Comparison of ENCODE assay signal across 2 cellular contexts in genomic region chr15:61281328-61281727, GRCh38.
TF ChIP-seq lines count a peak whose summit lies in the region.

No MANE protein-coding gene starts in this region.

TF ChIP-seq in liver, 16 proteins besides CTCF, POLR2A, EP300 and RAD21 (continued from another document):
- TF ChIP-seq YY1 (IDR thresholded peaks at IDR 0.05) (peak; percentile 32), RXRA (IDR thresholded peaks at IDR 0.05) (peak; percentile 72 to 92), HNF4G (IDR thresholded peaks at IDR 0.05) (no peak), HNF4A (conservative IDR thresholded peaks at IDR 0.05) (peak; percentile 28 to 51), TAF1 (conservative IDR thresholded peaks at IDR 0.05) (no peak), SP1 (IDR thresholded peaks at IDR 0.05) (peak; percentile 70), ATF3 (IDR thresholded peaks at IDR 0.05) (no peak)
- TF ChIP-seq, protein P1, sequence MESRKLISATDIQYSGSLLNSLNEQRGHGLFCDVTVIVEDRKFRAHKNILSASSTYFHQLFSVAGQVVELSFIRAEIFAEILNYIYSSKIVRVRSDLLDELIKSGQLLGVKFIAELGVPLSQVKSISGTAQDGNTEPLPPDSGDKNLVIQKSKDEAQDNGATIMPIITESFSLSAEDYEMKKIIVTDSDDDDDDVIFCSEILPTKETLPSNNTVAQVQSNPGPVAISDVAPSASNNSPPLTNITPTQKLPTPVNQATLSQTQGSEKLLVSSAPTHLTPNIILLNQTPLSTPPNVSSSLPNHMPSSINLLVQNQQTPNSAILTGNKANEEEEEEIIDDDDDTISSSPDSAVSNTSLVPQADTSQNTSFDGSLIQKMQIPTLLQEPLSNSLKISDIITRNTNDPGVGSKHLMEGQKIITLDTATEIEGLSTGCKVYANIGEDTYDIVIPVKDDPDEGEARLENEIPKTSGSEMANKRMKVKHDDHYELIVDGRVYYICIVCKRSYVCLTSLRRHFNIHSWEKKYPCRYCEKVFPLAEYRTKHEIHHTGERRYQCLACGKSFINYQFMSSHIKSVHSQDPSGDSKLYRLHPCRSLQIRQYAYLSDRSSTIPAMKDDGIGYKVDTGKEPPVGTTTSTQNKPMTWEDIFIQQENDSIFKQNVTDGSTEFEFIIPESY (IDR thresholded peaks at IDR 0.05): no peak
- TF ChIP-seq, protein P2, sequence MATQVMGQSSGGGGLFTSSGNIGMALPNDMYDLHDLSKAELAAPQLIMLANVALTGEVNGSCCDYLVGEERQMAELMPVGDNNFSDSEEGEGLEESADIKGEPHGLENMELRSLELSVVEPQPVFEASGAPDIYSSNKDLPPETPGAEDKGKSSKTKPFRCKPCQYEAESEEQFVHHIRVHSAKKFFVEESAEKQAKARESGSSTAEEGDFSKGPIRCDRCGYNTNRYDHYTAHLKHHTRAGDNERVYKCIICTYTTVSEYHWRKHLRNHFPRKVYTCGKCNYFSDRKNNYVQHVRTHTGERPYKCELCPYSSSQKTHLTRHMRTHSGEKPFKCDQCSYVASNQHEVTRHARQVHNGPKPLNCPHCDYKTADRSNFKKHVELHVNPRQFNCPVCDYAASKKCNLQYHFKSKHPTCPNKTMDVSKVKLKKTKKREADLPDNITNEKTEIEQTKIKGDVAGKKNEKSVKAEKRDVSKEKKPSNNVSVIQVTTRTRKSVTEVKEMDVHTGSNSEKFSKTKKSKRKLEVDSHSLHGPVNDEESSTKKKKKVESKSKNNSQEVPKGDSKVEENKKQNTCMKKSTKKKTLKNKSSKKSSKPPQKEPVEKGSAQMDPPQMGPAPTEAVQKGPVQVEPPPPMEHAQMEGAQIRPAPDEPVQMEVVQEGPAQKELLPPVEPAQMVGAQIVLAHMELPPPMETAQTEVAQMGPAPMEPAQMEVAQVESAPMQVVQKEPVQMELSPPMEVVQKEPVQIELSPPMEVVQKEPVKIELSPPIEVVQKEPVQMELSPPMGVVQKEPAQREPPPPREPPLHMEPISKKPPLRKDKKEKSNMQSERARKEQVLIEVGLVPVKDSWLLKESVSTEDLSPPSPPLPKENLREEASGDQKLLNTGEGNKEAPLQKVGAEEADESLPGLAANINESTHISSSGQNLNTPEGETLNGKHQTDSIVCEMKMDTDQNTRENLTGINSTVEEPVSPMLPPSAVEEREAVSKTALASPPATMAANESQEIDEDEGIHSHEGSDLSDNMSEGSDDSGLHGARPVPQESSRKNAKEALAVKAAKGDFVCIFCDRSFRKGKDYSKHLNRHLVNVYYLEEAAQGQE (IDR thresholded peaks at IDR 0.05): no peak
- TF ChIP-seq, protein P3, sequence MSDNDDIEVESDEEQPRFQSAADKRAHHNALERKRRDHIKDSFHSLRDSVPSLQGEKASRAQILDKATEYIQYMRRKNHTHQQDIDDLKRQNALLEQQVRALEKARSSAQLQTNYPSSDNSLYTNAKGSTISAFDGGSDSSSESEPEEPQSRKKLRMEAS (IDR thresholded peaks at IDR 0.05): peak; percentile 38

TF ChIP-seq in HepG2, 621 proteins besides CTCF, POLR2A, EP300 and RAD21 (continued from another document):
- TF ChIP-seq PHF8 (CRISPR knock-in tag; IDR thresholded peaks at IDR 0.05) (no peak), ZNF512 (CRISPR knock-in tag; IDR thresholded peaks at IDR 0.05) (no peak), ZNF207 (IDR thresholded peaks at IDR 0.05; ENCODE audit: borderline replicate concordance) (no peak), ZNF605 (CRISPR knock-in tag; IDR thresholded peaks at IDR 0.05) (no peak), ZNF282 (IDR thresholded peaks at IDR 0.05; ENCODE audit: partially characterized antibody) (no peak)
- TF ChIP-seq, protein P4, sequence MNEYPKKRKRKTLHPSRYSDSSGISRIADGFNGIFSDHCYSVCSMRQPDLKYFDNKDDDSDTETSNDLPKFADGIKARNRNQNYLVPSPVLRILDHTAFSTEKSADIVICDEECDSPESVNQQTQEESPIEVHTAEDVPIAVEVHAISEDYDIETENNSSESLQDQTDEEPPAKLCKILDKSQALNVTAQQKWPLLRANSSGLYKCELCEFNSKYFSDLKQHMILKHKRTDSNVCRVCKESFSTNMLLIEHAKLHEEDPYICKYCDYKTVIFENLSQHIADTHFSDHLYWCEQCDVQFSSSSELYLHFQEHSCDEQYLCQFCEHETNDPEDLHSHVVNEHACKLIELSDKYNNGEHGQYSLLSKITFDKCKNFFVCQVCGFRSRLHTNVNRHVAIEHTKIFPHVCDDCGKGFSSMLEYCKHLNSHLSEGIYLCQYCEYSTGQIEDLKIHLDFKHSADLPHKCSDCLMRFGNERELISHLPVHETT (CRISPR knock-in tag; conservative IDR thresholded peaks at IDR 0.05): no peak
- TF ChIP-seq, protein P5, sequence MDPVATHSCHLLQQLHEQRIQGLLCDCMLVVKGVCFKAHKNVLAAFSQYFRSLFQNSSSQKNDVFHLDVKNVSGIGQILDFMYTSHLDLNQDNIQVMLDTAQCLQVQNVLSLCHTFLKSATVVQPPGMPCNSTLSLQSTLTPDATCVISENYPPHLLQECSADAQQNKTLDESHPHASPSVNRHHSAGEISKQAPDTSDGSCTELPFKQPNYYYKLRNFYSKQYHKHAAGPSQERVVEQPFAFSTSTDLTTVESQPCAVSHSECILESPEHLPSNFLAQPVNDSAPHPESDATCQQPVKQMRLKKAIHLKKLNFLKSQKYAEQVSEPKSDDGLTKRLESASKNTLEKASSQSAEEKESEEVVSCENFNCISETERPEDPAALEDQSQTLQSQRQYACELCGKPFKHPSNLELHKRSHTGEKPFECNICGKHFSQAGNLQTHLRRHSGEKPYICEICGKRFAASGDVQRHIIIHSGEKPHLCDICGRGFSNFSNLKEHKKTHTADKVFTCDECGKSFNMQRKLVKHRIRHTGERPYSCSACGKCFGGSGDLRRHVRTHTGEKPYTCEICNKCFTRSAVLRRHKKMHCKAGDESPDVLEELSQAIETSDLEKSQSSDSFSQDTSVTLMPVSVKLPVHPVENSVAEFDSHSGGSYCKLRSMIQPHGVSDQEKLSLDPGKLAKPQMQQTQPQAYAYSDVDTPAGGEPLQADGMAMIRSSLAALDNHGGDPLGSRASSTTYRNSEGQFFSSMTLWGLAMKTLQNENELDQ (CRISPR knock-in tag; IDR thresholded peaks at IDR 0.05; ENCODE audit: borderline replicate concordance): no peak
